Comparison of ENCODE assay signal across 8 cellular contexts in the genomic region with DNA sequence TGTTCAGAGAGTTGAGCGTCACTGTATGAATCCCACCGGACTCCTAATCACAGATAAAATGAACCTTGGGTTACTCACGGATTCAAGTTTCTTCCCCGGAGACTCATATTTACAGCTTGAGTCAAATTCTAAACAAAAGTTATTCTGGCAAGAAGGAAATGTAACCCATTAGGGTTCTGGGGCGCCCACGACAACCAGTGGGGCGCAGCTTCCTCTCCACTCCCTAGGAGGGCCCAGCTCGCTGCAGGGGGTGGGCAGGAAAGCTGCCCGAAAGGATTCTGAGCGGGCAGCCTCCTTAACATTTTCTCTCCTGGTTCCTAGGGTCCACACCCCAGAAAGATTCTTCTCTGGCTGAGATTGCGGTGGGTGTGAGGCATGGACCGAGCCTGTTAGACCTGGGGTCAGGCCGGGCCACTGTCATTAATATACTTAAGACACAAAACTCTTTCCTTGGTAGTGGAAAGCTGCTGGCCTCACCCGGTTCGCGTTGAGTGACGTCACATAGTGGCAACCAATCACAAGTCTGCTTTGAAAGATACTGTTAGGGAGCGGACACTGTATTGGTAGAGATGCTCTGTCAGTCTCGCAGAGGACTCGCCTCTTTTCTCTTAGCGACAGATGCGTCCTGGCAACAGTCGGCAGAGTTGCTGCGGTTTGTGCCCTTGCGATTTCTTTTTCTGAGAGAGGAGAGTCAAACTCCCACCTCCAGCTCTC.
DNase-seq lines count a peak whose midpoint lies in the region; ATAC-seq, FAIRE-seq and TF ChIP-seq lines count a peak whose summit lies in the region.

No MANE protein-coding gene starts in this region.

- TF ChIP-seq CTCF in AG10803 (conservative IDR thresholded peaks at IDR 0.05; ENCODE audit: low read length), result no peak

- DNase-seq in AG10803 (ENCODE audit: low read depth), result peak; percentile 98
- peak; percentile 63 for DNase-seq in GM19239 (ENCODE audit: insufficient read length, low spot score)
- DNase-seq in NCI-H82 treated with DMSO at 0.1 percent for 48 hours (lab: John Stamatoyannopoulos, UW; ENCODE audit: unreplicated experiment), result peak; percentile 74
- peak; percentile 77 for DNase-seq in activated CD8-positive, alpha-beta memory T cell treated with anti-CD3 and anti-CD28 coated beads, Interleukin-2, amount 50 U/mL, for 1 hour (ENCODE audit: extremely low read depth)
- peak; percentile 97 for DNase-seq in epidermal melanocyte (ENCODE audit: insufficient read length, low spot score)
- peak; percentile 90 for DNase-seq in midbrain (lab: John Stamatoyannopoulos, UW)
- DNase-seq in stimulated activated CD8-positive, alpha-beta memory T cell treated with anti-CD3 and anti-CD28 coated beads, Interleukin-15, amount 100 ng/mL, for 48 hours (ENCODE audit: low read depth in 2 of 2), result peak; percentile 66 to 68

- peak overlapping the region; percentile 70 for H3K4me3 ChIP-seq in AG10803 (ENCODE audit: low read length)

- peak; percentile 100 for ATAC-seq in HG03439 (IDR thresholded peaks at IDR 0.05; ENCODE audit: unreplicated experiment)

- peak; percentile 100 for FAIRE-seq in GM19239 (lab: Jason Lieb, UNC)

Comparison
In these comparisons a context has a peak if more than half of its experiments do, and no peak if none do; other contexts are left out.
1. Peak in every context shown above with its lines: DNase-seq, ATAC-seq and H3K4me3 ChIP-seq.